ENCODE assay signal across 16 cellular contexts in genomic region chr10:50469288-50469687, GRCh38.
A peak's percentile ranks its signal among the peaks of the same experiment; 100 is the strongest.
DNase-seq lines count a peak whose midpoint lies in the region; TF ChIP-seq lines count a peak whose summit lies in the region.
"Had no signal": no experiment of that assay in that cellular context is flagged by ENCODE, and none has a peak within 500 bp of the region (broad histone marks: within the 10 kb centered on the region; RNA-seq: fewer than 3 reads in every experiment).

No MANE protein-coding gene starts in this region.

- peaks cover 30% of the 10 kb centered on the region for H3K4me1 ChIP-seq in BLaER1

- TF ChIP-seq CTCF in brain microvascular endothelial cell (IDR thresholded peaks at IDR 0.05; ENCODE audit: low read depth, low read length, missing control alignments) = no peak
- no peak for TF ChIP-seq CTCF in nephron (IDR thresholded peaks at IDR 0.05; ENCODE audit: unreplicated experiment in 3 of 3)

- H4K20me1 ChIP-seq in BLaER1 = peaks cover 60% of the 10 kb centered on the region

- H3K4me2 ChIP-seq in BLaER1 = peak overlapping the region; percentile 54; the same call in 1 of the 2 replicates

- H3K4me1 Mint-ChIP-seq in nephron = peaks cover 7% of the 10 kb centered on the region
- H3K4me1 Mint-ChIP-seq in T-helper 2 cell treated with Interferon-gamma antibody and Interleukin-4, amounts not matched to agents 5 μg/mL and 100 μg/mL, for 36 hours (ENCODE audit: low read depth) = peaks cover 56% of the 10 kb centered on the region

- H3K27ac Mint-ChIP-seq in nephron = peak overlapping the region; percentile 87 to 98 (median 92)
- no peak overlapping the region for H3K27ac Mint-ChIP-seq in T-helper 2 cell treated with Interferon-gamma antibody and Interleukin-4, amounts not matched to agents 5 μg/mL and 100 μg/mL, for 36 hours
- H3K27ac Mint-ChIP-seq: activated naive CD4-positive, alpha-beta T cell treated with anti-CD3 and anti-CD28 coated beads for 36 hours; endodermal cell had no signal

- H3K27me3 ChIP-seq in BLaER1 = no peaks in the 10 kb centered on the region; the same call in none of the 2 replicates
- H3K27me3 ChIP-seq in brain microvascular endothelial cell (replicated peaks) = no peaks in the 10 kb centered on the region

- peaks cover 4% of the 10 kb centered on the region for H3K27me3 Mint-ChIP-seq in nephron (ENCODE audit: low read depth)
- peaks cover 7% of the 10 kb centered on the region for H3K27me3 Mint-ChIP-seq in T-helper 2 cell treated with Interferon-gamma antibody and Interleukin-4, amounts not matched to agents 5 μg/mL and 100 μg/mL, for 36 hours (ENCODE audit: low read depth)

- H3K9me3 ChIP-seq in BLaER1 = no peaks in the 10 kb centered on the region

- H3K36me3 Mint-ChIP-seq in nephron (ENCODE audit: low read depth) = no peaks in the 10 kb centered on the region
- H3K36me3 Mint-ChIP-seq in T-helper 2 cell treated with Interferon-gamma antibody and Interleukin-4, amounts not matched to agents 5 μg/mL and 100 μg/mL, for 36 hours (ENCODE audit: low read depth) = no peaks in the 10 kb centered on the region

- in situ Hi-C loops in brain microvascular endothelial cell (cut with HindIII; ENCODE audit: low pct_ligation_motif_present, low sequenced_read_pairs) = no loop called here

- H3K4me3 ChIP-seq in BLaER1 (no peak overlapping the region), brain microvascular endothelial cell (ENCODE audit: low read depth, low read length) (no peak overlapping the region)

- no peak overlapping the region for H3K9ac ChIP-seq in BLaER1

- H3K36me3 ChIP-seq in BLaER1 (peaks cover 6% of the 10 kb centered on the region; the same call in 1 of the 2 replicates), brain microvascular endothelial cell (replicated peaks) (no peaks in the 10 kb centered on the region)
- H3K36me3 ChIP-seq: WERI-Rb-1 had no signal

- H3K9me3 Mint-ChIP-seq in nephron = no peaks in the 10 kb centered on the region
- H3K9me3 Mint-ChIP-seq in T-helper 2 cell treated with Interferon-gamma antibody and Interleukin-4, amounts not matched to agents 5 μg/mL and 100 μg/mL, for 36 hours = no peaks in the 10 kb centered on the region
- H3K9me3 Mint-ChIP-seq: activated naive CD4-positive, alpha-beta T cell treated with anti-CD3 and anti-CD28 coated beads for 36 hours; endodermal cell had no signal

- no peak overlapping the region for H3K4me3 Mint-ChIP-seq in nephron
- no peak overlapping the region for H3K4me3 Mint-ChIP-seq in T-helper 2 cell treated with Interferon-gamma antibody and Interleukin-4, amounts not matched to agents 5 μg/mL and 100 μg/mL, for 36 hours
- H3K4me3 Mint-ChIP-seq: activated naive CD4-positive, alpha-beta T cell treated with anti-CD3 and anti-CD28 coated beads for 36 hours; endodermal cell had no signal

- H3K27ac ChIP-seq in BLaER1 (no peak overlapping the region), brain microvascular endothelial cell (no peak overlapping the region)
- H3K27ac ChIP-seq: WERI-Rb-1 had no signal

- DNase-seq in HS-5 (ENCODE audit: low read depth) = peak; percentile 5
- peak; percentile 7 for DNase-seq in brain microvascular endothelial cell
- no peak for DNase-seq in activated CD4-positive, alpha-beta T cell treated with anti-CD3 and anti-CD28 coated beads, Interleukin-2, amount 50 U/mL, for 48 hours
- no peak for DNase-seq in T-helper 2 cell treated with Interferon-gamma antibody and Interleukin-4, amounts not matched to agents 5 μg/mL and 100 μg/mL, for 36 hours (ENCODE audit: low spot score)
- DNase-seq in cortex of kidney (lab: John Stamatoyannopoulos, UW) = no peak
- DNase-seq in stimulated activated naive CD4-positive, alpha-beta T cell treated with Interleukin-2 at 50 U/mL for 16 hours (lab: John Stamatoyannopoulos, UW) = no peak
- DNase-seq: activated naive CD4-positive, alpha-beta T cell treated with anti-CD3 and anti-CD28 coated beads for 36 hours; DMS79 treated with DMSO at 0.1 percent for 48 hours; endodermal cell; glutamatergic neuron; NCI-H146; NCI-H510A; stimulated activated naive CD8-positive, alpha-beta T cell treated with anti-CD3 and anti-CD28 coated beads, Interleukin-15, Interleukin-2, amounts not matched to agents 100 U/mL and 50 U/mL, for 24 hours; WERI-Rb-1 had no signal

Comparison
In these comparisons a context has a peak if more than half of its experiments do, and no peak if none do; other contexts are left out.
1. DNase-seq: peak in HS-5 (single experiment) and brain microvascular endothelial cell (single experiment); none in activated CD4-positive, alpha-beta T cell treated with anti-CD3 and anti-CD28 coated beads, Interleukin-2, amount 50 U/mL, for 48 hours (0 of 2), T-helper 2 cell treated with Interferon-gamma antibody and Interleukin-4, amounts not matched to agents 5 μg/mL and 100 μg/mL, for 36 hours (single experiment), cortex of kidney (single experiment) and stimulated activated naive CD4-positive, alpha-beta T cell treated with Interleukin-2 at 50 U/mL for 16 hours (single experiment).